1 cellular context compared by ENCODE assay signal in genomic region chr5:72226950-72227349, GRCh38.
A peak's percentile ranks its signal among the peaks of the same experiment; 100 is the strongest.
TF ChIP-seq lines count a peak whose summit lies in the region.

No MANE protein-coding gene starts in this region.

TF ChIP-seq in K562, 482 proteins besides CTCF, POLR2A, EP300 and RAD21 (continued from another document and continues in another):
- TF ChIP-seq CEBPZ (IDR thresholded peaks at IDR 0.05; ENCODE audit: borderline replicate concordance, low read depth, low read length): no peak
- TF ChIP-seq TFAP4 (CRISPR knock-in tag; IDR thresholded peaks at IDR 0.05; ENCODE audit: borderline replicate concordance): peak; percentile 37; the same call in 1 of the 2 replicates
- TF ChIP-seq HES1 (IDR thresholded peaks at IDR 0.05; ENCODE audit: low read depth): no peak
- TF ChIP-seq, protein P1, sequence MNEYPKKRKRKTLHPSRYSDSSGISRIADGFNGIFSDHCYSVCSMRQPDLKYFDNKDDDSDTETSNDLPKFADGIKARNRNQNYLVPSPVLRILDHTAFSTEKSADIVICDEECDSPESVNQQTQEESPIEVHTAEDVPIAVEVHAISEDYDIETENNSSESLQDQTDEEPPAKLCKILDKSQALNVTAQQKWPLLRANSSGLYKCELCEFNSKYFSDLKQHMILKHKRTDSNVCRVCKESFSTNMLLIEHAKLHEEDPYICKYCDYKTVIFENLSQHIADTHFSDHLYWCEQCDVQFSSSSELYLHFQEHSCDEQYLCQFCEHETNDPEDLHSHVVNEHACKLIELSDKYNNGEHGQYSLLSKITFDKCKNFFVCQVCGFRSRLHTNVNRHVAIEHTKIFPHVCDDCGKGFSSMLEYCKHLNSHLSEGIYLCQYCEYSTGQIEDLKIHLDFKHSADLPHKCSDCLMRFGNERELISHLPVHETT (CRISPR knock-in tag; conservative IDR thresholded peaks at IDR 0.05 in 1 of 2, IDR thresholded peaks at IDR 0.05 in 1 of 2): no peak
- no peak for TF ChIP-seq POLR2G (IDR thresholded peaks at IDR 0.05; ENCODE audit: low read depth, low read length)
- no peak for TF ChIP-seq ZNF146 (CRISPR knock-in tag; IDR thresholded peaks at IDR 0.05; ENCODE audit: unreplicated experiment)
- 0 out of 2 replicates have a peak, but pooled peaks have one; percentile 22 for TF ChIP-seq NFIC (IDR thresholded peaks at IDR 0.05)
- 0 out of 2 replicates have a peak, but pooled peaks have one; percentile 26 for TF ChIP-seq BHLHE40 (IDR thresholded peaks at IDR 0.05; ENCODE audit: low read length)
- TF ChIP-seq STAG1 (CRISPR knock-in tag; IDR thresholded peaks at IDR 0.05; ENCODE audit: borderline replicate concordance): no peak
- TF ChIP-seq, protein P2, sequence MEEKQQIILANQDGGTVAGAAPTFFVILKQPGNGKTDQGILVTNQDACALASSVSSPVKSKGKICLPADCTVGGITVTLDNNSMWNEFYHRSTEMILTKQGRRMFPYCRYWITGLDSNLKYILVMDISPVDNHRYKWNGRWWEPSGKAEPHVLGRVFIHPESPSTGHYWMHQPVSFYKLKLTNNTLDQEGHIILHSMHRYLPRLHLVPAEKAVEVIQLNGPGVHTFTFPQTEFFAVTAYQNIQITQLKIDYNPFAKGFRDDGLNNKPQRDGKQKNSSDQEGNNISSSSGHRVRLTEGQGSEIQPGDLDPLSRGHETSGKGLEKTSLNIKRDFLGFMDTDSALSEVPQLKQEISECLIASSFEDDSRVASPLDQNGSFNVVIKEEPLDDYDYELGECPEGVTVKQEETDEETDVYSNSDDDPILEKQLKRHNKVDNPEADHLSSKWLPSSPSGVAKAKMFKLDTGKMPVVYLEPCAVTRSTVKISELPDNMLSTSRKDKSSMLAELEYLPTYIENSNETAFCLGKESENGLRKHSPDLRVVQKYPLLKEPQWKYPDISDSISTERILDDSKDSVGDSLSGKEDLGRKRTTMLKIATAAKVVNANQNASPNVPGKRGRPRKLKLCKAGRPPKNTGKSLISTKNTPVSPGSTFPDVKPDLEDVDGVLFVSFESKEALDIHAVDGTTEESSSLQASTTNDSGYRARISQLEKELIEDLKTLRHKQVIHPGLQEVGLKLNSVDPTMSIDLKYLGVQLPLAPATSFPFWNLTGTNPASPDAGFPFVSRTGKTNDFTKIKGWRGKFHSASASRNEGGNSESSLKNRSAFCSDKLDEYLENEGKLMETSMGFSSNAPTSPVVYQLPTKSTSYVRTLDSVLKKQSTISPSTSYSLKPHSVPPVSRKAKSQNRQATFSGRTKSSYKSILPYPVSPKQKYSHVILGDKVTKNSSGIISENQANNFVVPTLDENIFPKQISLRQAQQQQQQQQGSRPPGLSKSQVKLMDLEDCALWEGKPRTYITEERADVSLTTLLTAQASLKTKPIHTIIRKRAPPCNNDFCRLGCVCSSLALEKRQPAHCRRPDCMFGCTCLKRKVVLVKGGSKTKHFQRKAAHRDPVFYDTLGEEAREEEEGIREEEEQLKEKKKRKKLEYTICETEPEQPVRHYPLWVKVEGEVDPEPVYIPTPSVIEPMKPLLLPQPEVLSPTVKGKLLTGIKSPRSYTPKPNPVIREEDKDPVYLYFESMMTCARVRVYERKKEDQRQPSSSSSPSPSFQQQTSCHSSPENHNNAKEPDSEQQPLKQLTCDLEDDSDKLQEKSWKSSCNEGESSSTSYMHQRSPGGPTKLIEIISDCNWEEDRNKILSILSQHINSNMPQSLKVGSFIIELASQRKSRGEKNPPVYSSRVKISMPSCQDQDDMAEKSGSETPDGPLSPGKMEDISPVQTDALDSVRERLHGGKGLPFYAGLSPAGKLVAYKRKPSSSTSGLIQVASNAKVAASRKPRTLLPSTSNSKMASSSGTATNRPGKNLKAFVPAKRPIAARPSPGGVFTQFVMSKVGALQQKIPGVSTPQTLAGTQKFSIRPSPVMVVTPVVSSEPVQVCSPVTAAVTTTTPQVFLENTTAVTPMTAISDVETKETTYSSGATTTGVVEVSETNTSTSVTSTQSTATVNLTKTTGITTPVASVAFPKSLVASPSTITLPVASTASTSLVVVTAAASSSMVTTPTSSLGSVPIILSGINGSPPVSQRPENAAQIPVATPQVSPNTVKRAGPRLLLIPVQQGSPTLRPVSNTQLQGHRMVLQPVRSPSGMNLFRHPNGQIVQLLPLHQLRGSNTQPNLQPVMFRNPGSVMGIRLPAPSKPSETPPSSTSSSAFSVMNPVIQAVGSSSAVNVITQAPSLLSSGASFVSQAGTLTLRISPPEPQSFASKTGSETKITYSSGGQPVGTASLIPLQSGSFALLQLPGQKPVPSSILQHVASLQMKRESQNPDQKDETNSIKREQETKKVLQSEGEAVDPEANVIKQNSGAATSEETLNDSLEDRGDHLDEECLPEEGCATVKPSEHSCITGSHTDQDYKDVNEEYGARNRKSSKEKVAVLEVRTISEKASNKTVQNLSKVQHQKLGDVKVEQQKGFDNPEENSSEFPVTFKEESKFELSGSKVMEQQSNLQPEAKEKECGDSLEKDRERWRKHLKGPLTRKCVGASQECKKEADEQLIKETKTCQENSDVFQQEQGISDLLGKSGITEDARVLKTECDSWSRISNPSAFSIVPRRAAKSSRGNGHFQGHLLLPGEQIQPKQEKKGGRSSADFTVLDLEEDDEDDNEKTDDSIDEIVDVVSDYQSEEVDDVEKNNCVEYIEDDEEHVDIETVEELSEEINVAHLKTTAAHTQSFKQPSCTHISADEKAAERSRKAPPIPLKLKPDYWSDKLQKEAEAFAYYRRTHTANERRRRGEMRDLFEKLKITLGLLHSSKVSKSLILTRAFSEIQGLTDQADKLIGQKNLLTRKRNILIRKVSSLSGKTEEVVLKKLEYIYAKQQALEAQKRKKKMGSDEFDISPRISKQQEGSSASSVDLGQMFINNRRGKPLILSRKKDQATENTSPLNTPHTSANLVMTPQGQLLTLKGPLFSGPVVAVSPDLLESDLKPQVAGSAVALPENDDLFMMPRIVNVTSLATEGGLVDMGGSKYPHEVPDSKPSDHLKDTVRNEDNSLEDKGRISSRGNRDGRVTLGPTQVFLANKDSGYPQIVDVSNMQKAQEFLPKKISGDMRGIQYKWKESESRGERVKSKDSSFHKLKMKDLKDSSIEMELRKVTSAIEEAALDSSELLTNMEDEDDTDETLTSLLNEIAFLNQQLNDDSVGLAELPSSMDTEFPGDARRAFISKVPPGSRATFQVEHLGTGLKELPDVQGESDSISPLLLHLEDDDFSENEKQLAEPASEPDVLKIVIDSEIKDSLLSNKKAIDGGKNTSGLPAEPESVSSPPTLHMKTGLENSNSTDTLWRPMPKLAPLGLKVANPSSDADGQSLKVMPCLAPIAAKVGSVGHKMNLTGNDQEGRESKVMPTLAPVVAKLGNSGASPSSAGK (IDR thresholded peaks at IDR 0.05): no peak
- TF ChIP-seq, protein P3, sequence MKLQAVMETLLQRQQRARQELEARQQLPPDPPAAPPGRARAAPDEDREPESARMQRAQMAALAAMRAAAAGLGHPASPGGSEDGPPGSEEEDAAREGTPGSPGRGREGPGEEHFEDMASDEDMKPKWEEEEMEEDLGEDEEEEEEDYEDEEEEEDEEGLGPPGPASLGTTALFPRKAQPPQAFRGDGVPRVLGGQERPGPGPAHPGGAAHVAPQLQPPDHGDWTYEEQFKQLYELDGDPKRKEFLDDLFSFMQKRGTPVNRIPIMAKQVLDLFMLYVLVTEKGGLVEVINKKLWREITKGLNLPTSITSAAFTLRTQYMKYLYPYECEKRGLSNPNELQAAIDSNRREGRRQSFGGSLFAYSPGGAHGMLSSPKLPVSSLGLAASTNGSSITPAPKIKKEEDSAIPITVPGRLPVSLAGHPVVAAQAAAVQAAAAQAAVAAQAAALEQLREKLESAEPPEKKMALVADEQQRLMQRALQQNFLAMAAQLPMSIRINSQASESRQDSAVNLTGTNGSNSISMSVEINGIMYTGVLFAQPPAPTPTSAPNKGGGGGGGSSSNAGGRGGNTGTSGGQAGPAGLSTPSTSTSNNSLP (IDR thresholded peaks at IDR 0.05; ENCODE audit: borderline replicate concordance, low read depth, low read length): no peak
- TF ChIP-seq, protein P4, sequence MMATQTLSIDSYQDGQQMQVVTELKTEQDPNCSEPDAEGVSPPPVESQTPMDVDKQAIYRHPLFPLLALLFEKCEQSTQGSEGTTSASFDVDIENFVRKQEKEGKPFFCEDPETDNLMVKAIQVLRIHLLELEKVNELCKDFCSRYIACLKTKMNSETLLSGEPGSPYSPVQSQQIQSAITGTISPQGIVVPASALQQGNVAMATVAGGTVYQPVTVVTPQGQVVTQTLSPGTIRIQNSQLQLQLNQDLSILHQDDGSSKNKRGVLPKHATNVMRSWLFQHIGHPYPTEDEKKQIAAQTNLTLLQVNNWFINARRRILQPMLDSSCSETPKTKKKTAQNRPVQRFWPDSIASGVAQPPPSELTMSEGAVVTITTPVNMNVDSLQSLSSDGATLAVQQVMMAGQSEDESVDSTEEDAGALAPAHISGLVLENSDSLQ (IDR thresholded peaks at IDR 0.05): peak; percentile 75
- TF ChIP-seq HDAC2 (IDR thresholded peaks at IDR 0.05): 0 out of 2 replicates have a peak, but pooled peaks have one; percentile 24
- TF ChIP-seq RFX7 (CRISPR knock-in tag; IDR thresholded peaks at IDR 0.05): no peak
- no peak for TF ChIP-seq ZNF79 (CRISPR knock-in tag; IDR thresholded peaks at IDR 0.05; ENCODE audit: low read depth)
- no peak for TF ChIP-seq KLF1 (tag; IDR thresholded peaks at IDR 0.05)
- peak; percentile 82 for TF ChIP-seq CBFA2T3 (IDR thresholded peaks at IDR 0.05)
- no peak for TF ChIP-seq PPARD (CRISPR knock-in tag; IDR thresholded peaks at IDR 0.05)
- TF ChIP-seq HDAC3 (IDR thresholded peaks at IDR 0.05; ENCODE audit: borderline replicate concordance, partially characterized antibody): no peak
- TF ChIP-seq CREB3 (tag; conservative IDR thresholded peaks at IDR 0.05; ENCODE audit: low read depth): 0 out of 2 replicates have a peak, but pooled peaks have one; percentile 23
- 0 out of 2 replicates have a peak, but pooled peaks have one; percentile 15 for TF ChIP-seq JUN (IDR thresholded peaks at IDR 0.05; ENCODE audit: borderline replicate concordance, low read depth, low read length)
- no peak for TF ChIP-seq JUN (CRISPR knock-in tag; IDR thresholded peaks at IDR 0.05; ENCODE audit: borderline replicate concordance)
- TF ChIP-seq RBBP5 (IDR thresholded peaks at IDR 0.05; ENCODE audit: borderline replicate concordance, insufficient read depth, low read length, poor library complexity, severe bottlenecking): no peak
- TF ChIP-seq PCBP2 (IDR thresholded peaks at IDR 0.05; ENCODE audit: low read depth, low read length, poor library complexity, severe bottlenecking): no peak
- TF ChIP-seq MCM3 (IDR thresholded peaks at IDR 0.05): no peak
- TF ChIP-seq ATF6 (CRISPR knock-in tag; IDR thresholded peaks at IDR 0.05): no peak
- peak; percentile 13 to 58; a peak in 2 of 4 replicates for TF ChIP-seq RCOR1 (IDR thresholded peaks at IDR 0.05; ENCODE audit: borderline replicate concordance in 1 of 2, low read depth in 2 of 2, low read length in 2 of 2)
- peak; percentile 53; the same call in 1 of the 2 replicates for TF ChIP-seq POLR2AphosphoS5 (IDR thresholded peaks at IDR 0.05; ENCODE audit: control insufficient read depth, insufficient read depth, low read depth, low read length)
- no peak for TF ChIP-seq ZBTB1 (CRISPR knock-in tag; IDR thresholded peaks at IDR 0.05; ENCODE audit: borderline replicate concordance, low read depth)
- no peak for TF ChIP-seq HNRNPH1 (optimal IDR thresholded peaks at IDR 0.05; ENCODE audit: low read depth, low read length)
- TF ChIP-seq EWSR1 (IDR thresholded peaks at IDR 0.05; ENCODE audit: borderline replicate concordance, low read depth, partially characterized antibody): no peak
